ENCODE assay signal across 8 cellular contexts in the genomic region with DNA sequence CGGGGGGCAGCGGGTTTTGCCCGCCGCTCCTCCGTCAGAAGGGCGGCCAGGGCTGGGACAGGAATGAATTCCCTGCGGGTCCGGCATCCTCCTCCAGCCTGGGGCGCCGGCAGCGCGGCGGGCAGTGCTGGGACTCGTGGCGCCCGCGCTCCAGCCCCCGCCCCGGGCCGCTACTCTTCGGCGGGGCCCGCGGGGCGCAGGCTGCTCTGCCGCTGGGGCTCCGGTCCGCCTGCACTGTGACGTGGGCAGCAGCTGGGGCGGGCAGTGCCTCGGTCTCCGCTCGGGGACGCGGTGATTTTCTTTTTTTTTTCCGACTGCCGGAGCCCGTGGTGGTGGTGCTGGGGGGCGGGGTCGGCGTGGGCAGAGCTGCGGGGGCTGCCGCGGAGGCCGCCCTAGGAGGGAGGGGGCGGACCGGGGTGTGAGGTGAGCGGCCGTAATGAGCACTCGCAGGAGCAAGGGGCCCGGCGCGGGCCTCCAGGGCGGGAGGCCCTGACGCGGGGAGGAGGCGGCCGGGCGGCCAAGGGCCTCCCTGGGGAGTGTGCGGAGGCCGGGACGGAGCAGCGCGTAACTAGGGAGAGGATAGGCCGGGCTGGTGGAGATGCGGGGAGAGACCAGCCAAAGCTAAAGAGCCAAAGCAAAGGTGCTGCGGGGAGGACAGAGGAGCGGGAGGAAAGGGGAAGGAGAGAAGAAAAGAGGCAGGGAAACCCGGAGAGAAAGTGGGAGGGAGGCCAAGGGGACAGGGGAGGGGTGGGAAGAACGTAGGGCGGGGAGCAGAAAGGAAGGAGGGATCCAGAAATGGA.
A peak's percentile ranks its signal among the peaks of the same experiment; 100 is the strongest.
DNase-seq lines count a peak whose midpoint lies in the region; ATAC-seq and TF ChIP-seq lines count a peak whose summit lies in the region.

No MANE protein-coding gene starts in this region.

- intact Hi-C loops in lower leg skin (cut with DNase I; ENCODE audit: low total_unique reads), result no loop called here

- no peak for TF ChIP-seq POLR2A in lower leg skin (IDR thresholded peaks at IDR 0.05)

- no peaks in the 10 kb centered on the region for H3K9me3 ChIP-seq in effector memory CD4-positive, alpha-beta T cell (ENCODE audit: control insufficient read depth, low read length)

- H3K27ac ChIP-seq in ACC112 (ENCODE audit: low read depth, low read length), result peak overlapping the region; percentile 85
- H3K27ac ChIP-seq in effector memory CD4-positive, alpha-beta T cell (ENCODE audit: insufficient read depth, low read length, poor library complexity, severe bottlenecking), result no peak overlapping the region

- ATAC-seq in GM19351 (IDR thresholded peaks at IDR 0.05; ENCODE audit: unreplicated experiment) (peak; percentile 34), GM21447 (IDR thresholded peaks at IDR 0.05; ENCODE audit: unreplicated experiment) (no peak)

- WGBS in lower leg skin, 2 donors, result 0 to 1% methylated on average over 34 to 37 of the region's 71 CpGs

- peak; percentile 88 for DNase-seq in NCI-H2227 treated with DMSO at 0.1 percent for 48 hours (lab: John Stamatoyannopoulos, UW)
- peak; percentile 76 for DNase-seq in activated CD8-positive, alpha-beta memory T cell treated with anti-CD3 and anti-CD28 coated beads for 24 hours
- DNase-seq in effector memory CD4-positive, alpha-beta T cell, result peak; percentile 9 to 27 (median 15)
- DNase-seq in lower leg skin (ENCODE audit: low spot score in 2 of 2), result peak; percentile 77 to 92
- DNase-seq in stimulated activated CD4-positive, alpha-beta T cell treated with anti-CD3 and anti-CD28 coated beads, Interleukin-4, amount 100 ng/mL, for 48 hours (ENCODE audit: low read depth in 2 of 2), result peak; percentile 16

- H2AFZ ChIP-seq in ACC112 (ENCODE audit: low read length, unreplicated experiment), result peak overlapping the region; percentile 87

- no peak for TF ChIP-seq CTCF in lower leg skin (IDR thresholded peaks at IDR 0.05)

- no peaks in the 10 kb centered on the region for H3K27me3 ChIP-seq in ACC112 (ENCODE audit: insufficient read depth, low read length)
- H3K27me3 ChIP-seq in effector memory CD4-positive, alpha-beta T cell (replicated peaks; ENCODE audit: control insufficient read depth, insufficient read depth, low read length, poor library complexity, severe bottlenecking), result peaks cover 18% of the 10 kb centered on the region

- H3K36me3 ChIP-seq in ACC112 (ENCODE audit: insufficient read depth, low read length), result no peaks in the 10 kb centered on the region
- H3K36me3 ChIP-seq in effector memory CD4-positive, alpha-beta T cell (ENCODE audit: control insufficient read depth, insufficient read depth, low read length), result no peaks in the 10 kb centered on the region

- H3K79me2 ChIP-seq in ACC112 (ENCODE audit: control insufficient read depth, insufficient read depth, low read length, unreplicated experiment), result no peaks in the 10 kb centered on the region

- H3K4me3 ChIP-seq in ACC112 (ENCODE audit: low read depth, low read length) (peak overlapping the region; percentile 87), lower leg skin (ENCODE audit: low read depth, poor library complexity, severe bottlenecking) (peak overlapping the region; percentile 47)
- H3K4me3 ChIP-seq in effector memory CD4-positive, alpha-beta T cell (ENCODE audit: insufficient read depth, low read depth, low read length, poor library complexity, severe bottlenecking), result peak overlapping the region; percentile 66

- peaks cover 19% of the 10 kb centered on the region for H3K4me1 ChIP-seq in ACC112 (ENCODE audit: control insufficient read depth, insufficient read depth, low read length, unreplicated experiment)
- H3K4me1 ChIP-seq in effector memory CD4-positive, alpha-beta T cell (ENCODE audit: control insufficient read depth, insufficient read depth, low read length, poor library complexity, severe bottlenecking), result peaks cover 9% of the 10 kb centered on the region

Comparison
In these comparisons a context has a peak if more than half of its experiments do, and no peak if none do; other contexts are left out.
1. DNase-seq: peak in every context shown above with its lines; median percentile 88 in NCI-H2227 treated with DMSO at 0.1 percent for 48 hours; 84 in lower leg skin; 76 in activated CD8-positive, alpha-beta memory T cell treated with anti-CD3 and anti-CD28 coated beads for 24 hours; 16 in stimulated activated CD4-positive, alpha-beta T cell treated with anti-CD3 and anti-CD28 coated beads, Interleukin-4, amount 100 ng/mL, for 48 hours; 15 in effector memory CD4-positive, alpha-beta T cell.